18 cellular contexts compared by ENCODE assay signal in genomic region chr15:68706256-68706655, GRCh38.
DNase-seq lines count a peak whose midpoint lies in the region; ATAC-seq and TF ChIP-seq lines count a peak whose summit lies in the region.
"Had no signal": no experiment of that assay in that cellular context is flagged by ENCODE, and none has a peak within 500 bp of the region (broad histone marks: within the 10 kb centered on the region; RNA-seq: fewer than 3 reads in every experiment).

No MANE protein-coding gene starts in this region.

- TF ChIP-seq CTCF in RWPE2 (IDR thresholded peaks at IDR 0.05; ENCODE audit: poor library complexity, severe bottlenecking) (no peak), foreskin keratinocyte (conservative IDR thresholded peaks at IDR 0.05) (no peak), progenitor cell of endocrine pancreas (IDR thresholded peaks at IDR 0.05; ENCODE audit: unreplicated experiment) (no peak)

- no peaks in the 10 kb centered on the region for H3K36me3 ChIP-seq in RWPE2 (ENCODE audit: low read depth)
- H3K36me3 ChIP-seq: SJSA1 had no signal

- no peak overlapping the region for H3K4me3 Mint-ChIP-seq in progenitor cell of endocrine pancreas (ENCODE audit: low read depth)
- H3K4me3 Mint-ChIP-seq: CD4-positive, alpha-beta T cell had no signal

- H3K36me3 Mint-ChIP-seq in progenitor cell of endocrine pancreas (ENCODE audit: insufficient read depth), result no peaks in the 10 kb centered on the region

- peak; percentile 26 for DNase-seq in DMS79 treated with DMSO at 0.1 percent for 48 hours (lab: John Stamatoyannopoulos, UW)
- DNase-seq in RWPE2 (ENCODE audit: low spot score), result no peak
- DNase-seq in foreskin keratinocyte, result peak in 1 of 2 donors; percentile 43
- no peak for DNase-seq in progenitor cell of endocrine pancreas (ENCODE audit: low spot score, unreplicated experiment)
- no peak for DNase-seq in HPDE6-E6E7 (ENCODE audit: extremely low spot score)
- DNase-seq in C1 segment of cervical spinal cord (lab: John Stamatoyannopoulos, UW), result no peak
- DNase-seq: CD4-positive, alpha-beta T cell; COR-L47; GF-D8; Karpas-422; MV-4-11; NCI-H1105 treated with DMSO at 0.1 percent for 48 hours; NCI-H2029 treated with DMSO at 0.1 percent for 48 hours; NCI-H2171 treated with DMSO at 0.1 percent for 48 hours; NCI-H524 treated with DMSO at 0.1 percent for 48 hours had no signal

- H3K27ac ChIP-seq in RWPE2 (ENCODE audit: poor library complexity, severe bottlenecking) (no peak overlapping the region), foreskin keratinocyte (no peak overlapping the region)
- H3K27ac ChIP-seq: SJSA1 had no signal

- ATAC-seq in RWPE2 (ENCODE audit: low read depth) (0 out of 3 replicates have a peak, but pooled peaks have one; percentile 19), foreskin keratinocyte (peak; percentile 46), GM19324 (IDR thresholded peaks at IDR 0.05; ENCODE audit: low FRiP score, unreplicated experiment) (no peak)
- ATAC-seq: Panc1 had no signal

- H3K4me1 ChIP-seq in RWPE2 (ENCODE audit: insufficient read depth, poor library complexity, severe bottlenecking) (no peaks in the 10 kb centered on the region), foreskin keratinocyte (no peaks in the 10 kb centered on the region)
- H3K4me1 ChIP-seq: SJSA1 had no signal

- peaks cover 2% of the 10 kb centered on the region for H3K4me1 Mint-ChIP-seq in progenitor cell of endocrine pancreas (ENCODE audit: low read depth)

- H3K27me3 ChIP-seq in RWPE2 (ENCODE audit: insufficient read depth, poor library complexity, severe bottlenecking) (no peaks in the 10 kb centered on the region), foreskin keratinocyte (peaks cover 28% of the 10 kb centered on the region)

- peak overlapping the region; percentile 46 for H3K27ac Mint-ChIP-seq in progenitor cell of endocrine pancreas
- H3K27ac Mint-ChIP-seq: CD4-positive, alpha-beta T cell had no signal

- H3K9me3 Mint-ChIP-seq in progenitor cell of endocrine pancreas (ENCODE audit: low read depth), result no peaks in the 10 kb centered on the region
- H3K9me3 Mint-ChIP-seq: CD4-positive, alpha-beta T cell had no signal

- no peaks in the 10 kb centered on the region for H3K9me3 ChIP-seq in RWPE2 (ENCODE audit: severe bottlenecking)
- H3K9me3 ChIP-seq: SJSA1 had no signal

- H3K4me3 ChIP-seq in RWPE2 (ENCODE audit: severe bottlenecking), result no peak overlapping the region
- H3K4me3 ChIP-seq: SJSA1 had no signal

- H3K27me3 Mint-ChIP-seq in progenitor cell of endocrine pancreas, result peaks cover 17% of the 10 kb centered on the region
- H3K27me3 Mint-ChIP-seq: CD4-positive, alpha-beta T cell had no signal
